In the genomic region with DNA sequence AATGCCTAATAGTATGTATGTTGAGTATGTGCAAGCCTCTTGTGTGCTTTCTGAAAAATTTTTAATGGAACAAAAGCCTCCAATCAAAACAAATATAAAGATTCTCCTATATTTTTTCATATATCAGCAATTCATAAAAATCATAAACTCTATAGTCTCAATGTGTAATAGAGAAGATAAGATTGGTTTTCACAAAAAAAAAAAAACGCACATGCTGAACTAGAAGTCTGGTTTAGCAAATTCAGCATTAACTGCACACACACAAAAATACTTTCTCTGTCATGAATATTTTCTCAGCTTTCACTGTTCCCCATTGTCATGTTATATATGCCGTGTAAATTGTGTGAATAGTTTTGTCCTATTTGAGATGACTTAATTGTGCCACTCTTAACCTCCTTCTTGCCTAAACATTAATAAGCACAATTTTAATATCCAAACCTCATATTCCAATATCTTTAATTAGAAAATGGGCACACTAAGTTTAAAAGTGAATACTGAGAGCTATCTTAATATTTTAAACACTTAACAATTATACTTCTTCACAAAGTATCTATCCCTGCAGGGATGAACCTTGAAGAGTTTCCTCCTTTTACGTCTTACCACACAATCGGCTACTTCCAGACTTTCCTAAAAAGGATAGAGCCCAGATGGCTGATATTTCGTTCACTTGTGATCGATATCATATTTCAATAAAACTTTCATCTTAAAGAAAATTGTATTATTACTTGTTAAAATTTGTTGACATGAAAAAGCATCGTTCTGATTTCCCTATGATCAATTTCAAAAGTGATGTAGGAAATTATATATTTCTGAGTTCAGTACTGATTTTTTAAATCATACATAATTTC, we compare ENCODE assay signal across 18 cellular contexts.
"Had no signal": no experiment of that assay in that cellular context is flagged by ENCODE, and none has a peak within 500 bp of the region (broad histone marks: within the 10 kb centered on the region; RNA-seq: fewer than 3 reads in every experiment).

No MANE protein-coding gene starts in this region.

- ATAC-seq: esophagus mucosa, gastroesophageal sphincter had no signal

- H3K4me1 ChIP-seq: colonic mucosa, gastroesophageal sphincter, suprapubic skin, thyroid gland had no signal

- H3K27me3 ChIP-seq: colonic mucosa, gastroesophageal sphincter, neutrophil, right atrium auricular region, stomach, suprapubic skin, thyroid gland had no signal

- H3K9me3 ChIP-seq: colonic mucosa, gastroesophageal sphincter, neutrophil, right atrium auricular region, stomach, suprapubic skin, thyroid gland had no signal

- DNase-seq: cerebellar nuclear complex; colonic mucosa; dermis blood vessel endothelial cell; effector CD4-positive, alpha-beta T cell; endodermal cell; glutamatergic neuron; mesendoderm; naive B cell; small intestine; stimulated activated CD4-positive, alpha-beta T cell treated with anti-CD3 and anti-CD28 coated beads, Interleukin-12 subunit alpha, Interleukin-12 subunit beta, amount 100 ng/mL, for 4 hours; stimulated activated naive CD4-positive, alpha-beta T cell; stomach; thyroid gland had no signal

- H3K36me3 ChIP-seq: colonic mucosa, gastroesophageal sphincter, neutrophil, right atrium auricular region, stomach, suprapubic skin, thyroid gland had no signal

- H3K27ac ChIP-seq: colonic mucosa, gastroesophageal sphincter, neutrophil, stomach, suprapubic skin, thyroid gland had no signal

- H3K4me3 ChIP-seq: colonic mucosa, gastroesophageal sphincter, right atrium auricular region, stomach, suprapubic skin, thyroid gland had no signal
